16 cellular contexts compared by ENCODE assay signal in the genomic region with DNA sequence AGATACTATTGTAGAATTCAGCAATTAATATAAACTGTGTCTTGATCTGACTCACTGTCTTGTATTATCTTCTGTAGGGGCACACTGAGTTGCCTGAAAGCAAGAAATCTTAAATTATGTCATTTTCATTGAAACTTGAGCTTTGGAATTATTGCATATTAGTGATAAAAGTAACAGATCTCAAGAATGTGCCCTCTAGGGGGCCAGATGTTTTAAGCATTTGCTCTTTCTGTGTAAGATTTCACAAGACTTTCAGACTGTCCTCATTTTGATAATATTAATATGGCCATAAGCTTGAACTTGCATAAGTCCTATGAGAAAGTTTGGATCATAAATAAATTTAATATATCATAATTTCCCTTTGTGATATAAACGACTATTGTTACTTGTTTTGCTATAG. TPM values are rescaled to one million over a fixed set of nuclear protein-coding genes. Genes with fewer than 3 reads are reported as not detected.
DNase-seq lines count a peak whose midpoint lies in the region; ATAC-seq and TF ChIP-seq lines count a peak whose summit lies in the region.
"Had no signal": no experiment of that assay in that cellular context is flagged by ENCODE, and none has a peak within 500 bp of the region (broad histone marks: within the 10 kb centered on the region; RNA-seq: fewer than 3 reads in every experiment).

No MANE protein-coding gene starts in this region.

- H3K4me1 ChIP-seq in PC-9 (replicated peaks; ENCODE audit: insufficient read depth) (no peaks in the 10 kb centered on the region), left ventricle myocardium inferior (peaks cover 8% of the 10 kb centered on the region)
- H3K4me1 ChIP-seq: lower lobe of right lung had no signal

- no peak overlapping the region for H2AFZ ChIP-seq in PC-9

- no peaks in the 10 kb centered on the region for H3K36me3 Mint-ChIP-seq in natural killer cell

- no peaks in the 10 kb centered on the region for H3K9me3 ChIP-seq in PC-9 (ENCODE audit: insufficient read depth, low read depth)
- no peaks in the 10 kb centered on the region for H3K9me3 ChIP-seq in left ventricle myocardium inferior (replicated peaks)
- H3K9me3 ChIP-seq: lower lobe of right lung, ovary had no signal

- peaks cover 14% of the 10 kb centered on the region for H3K36me3 ChIP-seq in PC-9 (ENCODE audit: low read depth)
- H3K36me3 ChIP-seq in left ventricle myocardium inferior, result peaks cover 80% of the 10 kb centered on the region
- H3K36me3 ChIP-seq: ovary had no signal

- intact Hi-C loops in PC-9 (cut with micrococcal nuclease; ENCODE audit: unreplicated experiment), result no loop called here
- intact Hi-C loops in left ventricle myocardium inferior (cut with micrococcal nuclease), result no loop called here
- intact Hi-C loops in natural killer cell (cut with micrococcal nuclease), result no loop called here

- no peaks in the 10 kb centered on the region for H3K9me2 ChIP-seq in PC-9 (ENCODE audit: insufficient read depth)

- H3K27ac Mint-ChIP-seq in natural killer cell, result no peak overlapping the region
- H3K27ac Mint-ChIP-seq: B cell had no signal

- ATAC-seq in HG03378 (IDR thresholded peaks at IDR 0.05; ENCODE audit: unreplicated experiment), result no peak
- ATAC-seq in HG03045 (IDR thresholded peaks at IDR 0.05; ENCODE audit: unreplicated experiment), result no peak
- ATAC-seq in natural killer cell, result no peak
- ATAC-seq: lower lobe of right lung had no signal

- no peak overlapping the region for H3K27ac ChIP-seq in 22Rv1
- H3K27ac ChIP-seq in PC-9, result no peak overlapping the region
- H3K27ac ChIP-seq in left ventricle myocardium inferior (replicated peaks), result no peak overlapping the region
- H3K27ac ChIP-seq: lower lobe of right lung, ovary had no signal

- POLR2A ChIA-PET in PC-9 (lab: Charles Lee; ENCODE audit: unreplicated experiment), result interaction anchor here (0.6 kb wide), 1 partner anchor 147 kb away, joined by 4 read pairs; no protein-coding TSS in a partner anchor

- peaks cover 0 to 4% of the 10 kb centered on the region in 2 donors for H3K4me1 Mint-ChIP-seq in natural killer cell
- H3K4me1 Mint-ChIP-seq: B cell had no signal

- TF ChIP-seq CTCF in 22Rv1 (IDR thresholded peaks at IDR 0.05) (0 out of 2 replicates have a peak, but pooled peaks have one; percentile 18), GM12872 (IDR thresholded peaks at IDR 0.05; ENCODE audit: insufficient read depth, low read depth, low read length) (peak; percentile 15; the same call in 1 of the 3 replicates), PC-9 (conservative IDR thresholded peaks at IDR 0.05) (peak; percentile 33; the same call in 1 of the 2 replicates), left ventricle myocardium inferior (IDR thresholded peaks at IDR 0.05; ENCODE audit: borderline replicate concordance) (no peak), natural killer cell (IDR thresholded peaks at IDR 0.05) (no peak)

- no TSS peak for BruUV-seq in PC-9 (replicated peaks; lab: Mats Ljungman, UMichigan)

- CTCF ChIA-PET in PC-9 (lab: Charles Lee), result no interaction called here

- peaks cover 3% of the 10 kb centered on the region; the same call in 1 of the 2 replicates for H3F3A ChIP-seq in PC-9 (ENCODE audit: insufficient read depth, low read depth)

- H4K20me1 ChIP-seq in PC-9 (ENCODE audit: insufficient read depth), result no peaks in the 10 kb centered on the region

- DNase-seq in PC-9, result no peak
- peak; percentile 48 for DNase-seq in fibroblast of peridontal ligament (ENCODE audit: extremely low read depth)
- no peak for DNase-seq in left ventricle myocardium inferior
- DNase-seq in natural killer cell, result no peak
- DNase-seq: activated CD4-positive, CD25-positive, alpha-beta regulatory T cell treated with anti-CD3 and anti-CD28 coated beads, Interleukin-2, amount 50 U/mL, for 72 hours; activated T-cell treated with anti-CD3 and anti-CD28 coated beads for 4 hours; amniotic stem cell; lower lobe of right lung; NCI-H748 treated with DMSO at 0.1 percent for 48 hours; ovary; stimulated activated CD4-positive, alpha-beta T cell treated with anti-CD3 and anti-CD28 coated beads, Interleukin-15, amount 100 ng/mL, for 24 hours had no signal

- no peak overlapping the region for H3K4me2 ChIP-seq in PC-9

- H3K27me3 ChIP-seq in PC-9 (ENCODE audit: insufficient read depth, low read depth) (no peaks in the 10 kb centered on the region), left ventricle myocardium inferior (ENCODE audit: low read depth) (no peaks in the 10 kb centered on the region)
- H3K27me3 ChIP-seq: ovary had no signal

- H3K4me3 ChIP-seq in PC-9 (no peak overlapping the region), left ventricle myocardium inferior (no peak overlapping the region)
- H3K4me3 ChIP-seq: lower lobe of right lung, ovary had no signal

- no peaks in the 10 kb centered on the region for H3K9me3 Mint-ChIP-seq in natural killer cell

- no peaks in the 10 kb centered on the region for H3K79me2 ChIP-seq in PC-9 (ENCODE audit: low read depth)

- H3K4me3 Mint-ChIP-seq in natural killer cell, result no peak overlapping the region
- H3K4me3 Mint-ChIP-seq: B cell had no signal

- no peaks in the 10 kb centered on the region for H3K27me3 Mint-ChIP-seq in natural killer cell (ENCODE audit: low read depth in 2 of 2)
- H3K27me3 Mint-ChIP-seq: B cell had no signal

RNA-seq across cellular contexts. Expression of a gene that starts 55.5 kb away (rescaled TPM):
- 93.0 and 98.2 TPM in 2 replicates for total RNA-seq in PC-9 (2021)
- 5.0 TPM for total RNA-seq in left ventricle myocardium inferior
- total RNA-seq in natural killer cell, result 1 to 10 TPM; 3.7 to 9.2 (median 6.6) TPM

Comparison
In these comparisons a context has a peak if more than half of its experiments do, and no peak if none do; other contexts are left out.
1. CTCF ChIP-seq: peak in 22Rv1 (single experiment), GM12872 (single experiment) and PC-9 (single experiment); none in left ventricle myocardium inferior (single experiment) and natural killer cell (single experiment).